Comparison of ENCODE assay signal across 8 cellular contexts in genomic region chr1:41678141-41678878, GRCh38.
DNase-seq lines count a peak whose midpoint lies in the region; ATAC-seq and TF ChIP-seq lines count a peak whose summit lies in the region.

No MANE protein-coding gene starts in this region.

- H3K36me3 Mint-ChIP-seq in dendritic cell treated with granulocyte-macrophage colony-stimulating factor and Interleukin-4, amounts not matched to agents 40 ng/mL and 50 ng/mL, for 4 days (ENCODE audit: low read depth): no peaks in the 10 kb centered on the region

- peak overlapping the region; percentile 92 for H3K27ac Mint-ChIP-seq in dendritic cell treated with granulocyte-macrophage colony-stimulating factor and Interleukin-4, amounts not matched to agents 40 ng/mL and 50 ng/mL, for 4 days

- peaks cover 18% of the 10 kb centered on the region for H3K27me3 Mint-ChIP-seq in dendritic cell treated with granulocyte-macrophage colony-stimulating factor and Interleukin-4, amounts not matched to agents 40 ng/mL and 50 ng/mL, for 4 days

- intact Hi-C loops in dendritic cell treated with granulocyte-macrophage colony-stimulating factor and Interleukin-4, amounts not matched to agents 40 ng/mL and 50 ng/mL, for 4 days (cut with micrococcal nuclease): no loop called here

- no peaks in the 10 kb centered on the region for H3K9me3 Mint-ChIP-seq in dendritic cell treated with granulocyte-macrophage colony-stimulating factor and Interleukin-4, amounts not matched to agents 40 ng/mL and 50 ng/mL, for 4 days

- no peak for TF ChIP-seq POLR2A in erythroblast (IDR thresholded peaks at IDR 0.05; ENCODE audit: low read length)

- no peak overlapping the region for H3K4me3 ChIP-seq in skeletal muscle cell (ENCODE audit: low read depth, low read length)

- peak; percentile 72 for ATAC-seq in GM18511 (IDR thresholded peaks at IDR 0.05; ENCODE audit: unreplicated experiment)

- no peak overlapping the region for H3K4me3 Mint-ChIP-seq in dendritic cell treated with granulocyte-macrophage colony-stimulating factor and Interleukin-4, amounts not matched to agents 40 ng/mL and 50 ng/mL, for 4 days

- DNase-seq in MV-4-11 (lab: John Stamatoyannopoulos, UW): peak; percentile 47
- peak; percentile 92 for DNase-seq in skeletal muscle cell (ENCODE audit: low read depth)
- DNase-seq in iPS-NIHi11 (ENCODE audit: low spot score): no peak
- no peak for DNase-seq in erythroblast (lab: John Stamatoyannopoulos, UW)
- DNase-seq in hepatic stellate cell (ENCODE audit: low spot score): no peak
- no peak for DNase-seq in NCI-H748 (lab: John Stamatoyannopoulos, UW; ENCODE audit: unreplicated experiment)

- H3K4me1 Mint-ChIP-seq in dendritic cell treated with granulocyte-macrophage colony-stimulating factor and Interleukin-4, amounts not matched to agents 40 ng/mL and 50 ng/mL, for 4 days (ENCODE audit: low read depth): peaks cover 91% of the 10 kb centered on the region

Comparison
In these comparisons a context has a peak if more than half of its experiments do, and no peak if none do; other contexts are left out.
1. DNase-seq: peak in MV-4-11 (single experiment) and skeletal muscle cell (single experiment); none in iPS-NIHi11 (single experiment), erythroblast (0 of 2), hepatic stellate cell (single experiment) and NCI-H748 (single experiment).